8 cellular contexts compared by ENCODE assay signal in genomic region chr4:13544556-13545393, GRCh38. TPM values are rescaled to one million over a fixed set of nuclear protein-coding genes. Genes with fewer than 3 reads are reported as not detected.
DNase-seq lines count a peak whose midpoint lies in the region; ATAC-seq and TF ChIP-seq lines count a peak whose summit lies in the region.

No MANE protein-coding gene starts in this region.

- H3K27ac ChIP-seq in IMR-90 (ENCODE audit: insufficient read depth, low read length) (no peak overlapping the region), Peyer's patch (peak overlapping the region in 3 of 4 donors; percentile 34 to 65 (median 57))

- dilution Hi-C loops in IMR-90 (cut with HindIII; ENCODE audit: low sequenced_read_pairs, unreplicated experiment), result no loop called here

- H3K56ac ChIP-seq in IMR-90 (ENCODE audit: extremely low read depth, insufficient read depth, low read length), result no peak overlapping the region

- ATAC-seq in GM21717 (IDR thresholded peaks at IDR 0.05; ENCODE audit: unreplicated experiment) (peak; percentile 51), IMR-90 (ENCODE audit: low read depth) (peak; percentile 92)

- no peak overlapping the region for H2BK5ac ChIP-seq in IMR-90 (ENCODE audit: low read depth, low read length, poor library complexity, severe bottlenecking)

- BruUV-seq in IMR-90 (replicated peaks; lab: Mats Ljungman, UMichigan), result no TSS peak

- no peak overlapping the region for H3K14ac ChIP-seq in IMR-90 (replicated peaks; ENCODE audit: low read depth, low read length)

- no peak overlapping the region for H4K5ac ChIP-seq in IMR-90 (ENCODE audit: low read depth, low read length)

- WGBS in IMR-90 (ENCODE audit: extremely low coverage in 2 of 2, insufficient read length in 1 of 2), 2 experiments, result 0% methylated on average over 20 of the region's 59 CpGs; no CpG with 5 or more reads in 1 of the 2 experiments

- H3K4me2 ChIP-seq in IMR-90 (ENCODE audit: low read depth, low read length) (peak overlapping the region; percentile 100), skeletal muscle satellite cell (ENCODE audit: low read length) (peak overlapping the region; percentile 81)

- no peak overlapping the region for H4K8ac ChIP-seq in IMR-90 (ENCODE audit: low read depth in 2 of 2, low read length in 2 of 2)

- H3K4me1 ChIP-seq in IMR-90 (ENCODE audit: control insufficient read depth, insufficient read depth, low read length), result no peaks in the 10 kb centered on the region; the same call in 1 of the 2 replicates
- H3K4me1 ChIP-seq in Peyer's patch, result peaks cover 0 to 57% (median 32%) of the 10 kb centered on the region in 4 donors
- H3K4me1 ChIP-seq in skeletal muscle satellite cell (ENCODE audit: control insufficient read depth, insufficient read depth, low read length), result peaks cover 16% of the 10 kb centered on the region

- no peaks in the 10 kb centered on the region for H3K79me1 ChIP-seq in IMR-90 (ENCODE audit: low read depth in 1 of 2, low read length in 2 of 2)

- POLR2A ChIA-PET in IMR-90 (lab: Charles Lee; ENCODE audit: unreplicated experiment), result interaction anchor here (0.7 kb wide), 1 partner anchor 19 kb away, joined by 4 read pairs; no protein-coding TSS in a partner anchor

- H3K9ac ChIP-seq in IMR-90 (ENCODE audit: low read depth, low read length) (no peak overlapping the region), skeletal muscle satellite cell (ENCODE audit: low read depth, low read length) (peak overlapping the region; percentile 38)

- no peak overlapping the region for H2AK5ac ChIP-seq in IMR-90 (ENCODE audit: low read depth, low read length)

- H3K9me1 ChIP-seq in IMR-90 (ENCODE audit: insufficient read depth, low read length), result peaks cover 2% of the 10 kb centered on the region; the same call in 1 of the 2 replicates

- H2AK9ac ChIP-seq in IMR-90 (replicated peaks; ENCODE audit: low read depth, low read length, poor library complexity), result peak overlapping the region; percentile 71

- no peak overlapping the region for H2BK20ac ChIP-seq in IMR-90 (ENCODE audit: low read depth, low read length)

- CTCF ChIA-PET in IMR-90 (lab: Yijun Ruan, JAX), result interaction anchor here (0.6 kb wide), 1 partner anchor 33 kb away, joined by 4 read pairs; no protein-coding TSS in a partner anchor

- H3K4ac ChIP-seq in IMR-90 (ENCODE audit: low read depth, low read length), result no peak overlapping the region

- H4K91ac ChIP-seq in IMR-90 (ENCODE audit: insufficient read depth, low read depth, low read length), result no peak overlapping the region

- TF ChIP-seq CTCF in IMR-90 (conservative IDR thresholded peaks at IDR 0.05; ENCODE audit: low read depth, low read length) (no peak), Peyer's patch (IDR thresholded peaks at IDR 0.05) (no peak)

- H3K9me3 ChIP-seq in IMR-90 (ENCODE audit: control insufficient read depth, insufficient read depth, low read length) (peaks cover 15% of the 10 kb centered on the region), Peyer's patch (peaks cover 0 to 8% (median 0%) of the 10 kb centered on the region in 4 donors), skeletal muscle satellite cell (replicated peaks; ENCODE audit: low read length) (no peaks in the 10 kb centered on the region)

- H3K23ac ChIP-seq in IMR-90 (ENCODE audit: low read depth, low read length), result no peak overlapping the region

- peak overlapping the region; percentile 58 for H3K4me3 ChIP-seq in IMR-90 (ENCODE audit: insufficient read depth, low read depth, low read length)
- peak overlapping the region; percentile 37 to 63 (median 54) for H3K4me3 ChIP-seq in Peyer's patch
- peak overlapping the region; percentile 74 for H3K4me3 ChIP-seq in skeletal muscle satellite cell (ENCODE audit: low read length)

- no peak overlapping the region for H2BK120ac ChIP-seq in IMR-90 (ENCODE audit: low read depth, low read length)

- peak; percentile 88 for DNase-seq in Daoy (ENCODE audit: low read depth)
- DNase-seq in IMR-90, result peak; percentile 64
- DNase-seq in Peyer's patch, result peak in 2 of 3 donors; percentile 78
- DNase-seq in T47D (ENCODE audit: low read depth in 1 of 2, low spot score in 1 of 2), result peak; percentile 88 to 98
- DNase-seq in iPS-NIHi7 (ENCODE audit: extremely low spot score), result peak; percentile 90
- DNase-seq in GM19240 (ENCODE audit: insufficient read length, low spot score), result no peak

- TF ChIP-seq RAD21 in IMR-90 (IDR thresholded peaks at IDR 0.05; ENCODE audit: low read length), result no peak

- in situ Hi-C loops in IMR-90 (cut with MboI; ENCODE audit: low sequenced_read_pairs), result loop anchor here (5.0 kb wide), 2 partner anchors 692 to 812 kb away; no protein-coding TSS in a partner anchor
- in situ Hi-C loops in T47D (cut with HindIII; ENCODE audit: low pct_unique_long_range_greater_than_20kb, low sequenced_read_pairs), result no loop called here

- H2BK15ac ChIP-seq in IMR-90 (ENCODE audit: low read depth, low read length), result no peak overlapping the region

- H3K18ac ChIP-seq in IMR-90 (ENCODE audit: low read depth, low read length), result no peak overlapping the region

- peaks cover 5% of the 10 kb centered on the region for H4K20me1 ChIP-seq in IMR-90 (ENCODE audit: insufficient read depth, low read length)

- intact Hi-C loops in IMR-90 (cut with micrococcal nuclease), result loop anchor here (2.0 to 5.0 kb wide), 3 partner anchors 60 to 1777 kb away; partner anchors contain the start of gene RAB28

- peak overlapping the region; percentile 96 for H2AFZ ChIP-seq in IMR-90 (replicated peaks; ENCODE audit: low read length, poor library complexity)

- TF ChIP-seq POLR2A in IMR-90 (IDR thresholded peaks at IDR 0.05; ENCODE audit: low read depth, low read length) (no peak), Peyer's patch (IDR thresholded peaks at IDR 0.05) (no peak)

- H3K27me3 ChIP-seq in IMR-90 (ENCODE audit: control insufficient read depth, insufficient read depth, low read length) (peaks cover 72% of the 10 kb centered on the region), Peyer's patch (peaks cover 4 to 70% of the 10 kb centered on the region in 2 donors), skeletal muscle satellite cell (ENCODE audit: control insufficient read depth, insufficient read depth, low read length) (peaks cover 86% of the 10 kb centered on the region)

- H3K36me3 ChIP-seq in IMR-90 (ENCODE audit: control insufficient read depth, insufficient read depth, low read length) (no peaks in the 10 kb centered on the region), Peyer's patch (no peaks in the 10 kb centered on the region), skeletal muscle satellite cell (ENCODE audit: insufficient read depth, low read length) (no peaks in the 10 kb centered on the region)

TF ChIP-seq in IMR-90, 13 proteins besides CTCF, POLR2A, EP300 and RAD21:
- TF ChIP-seq USF2 (IDR thresholded peaks at IDR 0.05; ENCODE audit: low read depth, low read length) (no peak), MAZ (IDR thresholded peaks at IDR 0.05; ENCODE audit: borderline replicate concordance, low read depth, low read length) (peak; percentile 32; the same call in 1 of the 2 replicates)

RNA-seq across cellular contexts. Expression of gene NKX3-2, which starts 0.5 kb away (rescaled TPM):
- total RNA-seq in Daoy (2014; rRNA removed; shearing (Covaris generic)), result 0.06 TPM in 1 of 2 replicates, not detected in the other
- total RNA-seq in IMR-90 (2012; rRNA removed), result under 0.01 TPM in 1 of 2 replicates, not detected in the other
- polyA plus RNA-seq in IMR-90 (2012; rRNA removed), result 0.05 and 0.09 TPM in 2 replicates
- polyA plus RNA-seq in IMR-90 (2012; cell fraction: cytosol; rRNA removed), result 0.02 and 0.08 TPM in 2 replicates
- polyA plus RNA-seq in IMR-90 (2012; cell fraction: nucleus; rRNA removed; ENCODE audit: low replicate concordance), result 0.17 and 0.25 TPM in 2 replicates
- total RNA-seq in Peyer's patch, result 1 to 10 TPM in 1 of 4 donors, under 1 TPM in 1, not detected in 2; 0.54 to 1.3 TPM
- total RNA-seq in skeletal muscle satellite cell (2012; rRNA removed), result 0.66 TPM in 1 of 2 replicates, not detected in the other
